Comparison of ENCODE assay signal across 11 cellular contexts in the genomic region with DNA sequence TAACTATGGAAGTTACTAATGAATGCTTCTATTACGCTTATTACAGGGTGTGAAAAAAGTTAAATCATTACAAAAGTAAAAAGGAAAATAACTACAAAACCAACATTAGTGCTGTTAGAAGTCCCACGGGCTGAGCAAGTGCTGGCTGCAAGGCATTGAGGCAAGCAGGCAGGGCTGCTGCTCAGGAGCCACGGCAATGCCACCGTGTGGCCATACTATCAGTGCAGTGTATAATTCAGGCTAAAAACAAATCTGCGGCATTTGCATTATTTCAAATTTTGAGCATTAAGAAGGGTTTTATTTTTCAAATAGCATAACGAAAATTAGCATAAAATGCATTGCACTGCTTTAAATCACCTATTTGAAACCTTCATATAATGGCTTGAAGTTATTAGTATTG. TPM values are rescaled to one million over a fixed set of nuclear protein-coding genes. Genes with fewer than 3 reads are reported as not detected.
A peak's percentile ranks its signal among the peaks of the same experiment; 100 is the strongest.
DNase-seq lines count a peak whose midpoint lies in the region; ATAC-seq and TF ChIP-seq lines count a peak whose summit lies in the region.
"Had no signal": no experiment of that assay in that cellular context is flagged by ENCODE, and none has a peak within 500 bp of the region (broad histone marks: within the 10 kb centered on the region; RNA-seq: fewer than 3 reads in every experiment).

No MANE protein-coding gene starts in this region.

- H3K27me3 ChIP-seq in SK-N-SH (ENCODE audit: insufficient read depth) = no peaks in the 10 kb centered on the region

- WGBS in SK-N-SH (ENCODE audit: low lambda C conversion rate) = 79% methylated on average over 6 of the region's 6 CpGs

- TF ChIP-seq CTCF in SK-N-SH (IDR thresholded peaks at IDR 0.05) (no peak), RWPE1 (conservative IDR thresholded peaks at IDR 0.05; ENCODE audit: low read depth) (peak; percentile 41)

- POLR2A ChIA-PET in SK-N-SH (lab: Yijun Ruan, JAX) = no interaction called here
- POLR2A ChIA-PET in RWPE1 (lab: Yijun Ruan, JAX; ENCODE audit: low non-redundant PET) = no interaction called here

- H3K9me2 ChIP-seq in SK-N-SH = no peaks in the 10 kb centered on the region

- H3K79me2 ChIP-seq in SK-N-SH (ENCODE audit: insufficient read depth) = 0 out of 2 replicates have a peak, but pooled peaks cover under 1% of the 10 kb centered on the region

- no peak for ATAC-seq in SK-N-SH treated with all-trans-retinoic acid at 6 μM for 48 hours
- peak; percentile 70 to 89 for ATAC-seq in left cardiac atrium
- ATAC-seq in HG02623 (IDR thresholded peaks at IDR 0.05; ENCODE audit: unreplicated experiment) = no peak

- H3K4me3 ChIP-seq in SK-N-SH (ENCODE audit: low read depth in 2 of 2, low read length in 1 of 2) = no peak overlapping the region

- CTCF ChIA-PET in SK-N-SH (lab: Yijun Ruan, JAX) (interaction anchor here (1.2 kb wide), 1 partner anchor 356 kb away, joined by 3 read pairs; no protein-coding TSS in a partner anchor), RWPE1 (lab: Yijun Ruan, JAX) (no interaction called here)

- H3K36me3 ChIP-seq in SK-N-SH (replicated peaks in 1 of 2; ENCODE audit: control insufficient read depth in 1 of 2, insufficient read depth in 2 of 2, low read length in 1 of 2) = peaks cover 45 to 83% of the 10 kb centered on the region in 2 experiments

- peak; percentile 40 for DNase-seq in SK-N-SH
- DNase-seq in RWPE1 (ENCODE audit: low spot score) = no peak
- DNase-seq in left cardiac atrium = no peak
- DNase-seq in superior temporal gyrus (ENCODE audit: extremely low spot score) = peak; percentile 78
- DNase-seq in HPDE6-E6E7 (ENCODE audit: extremely low spot score) = no peak
- no peak for DNase-seq in OCI-M2 (lab: John Stamatoyannopoulos, UW; ENCODE audit: unreplicated experiment)
- DNase-seq: MV-4-11 had no signal

- intact Hi-C loops in left cardiac atrium (cut with DNase I) = loop anchor here in 1 of 2 donors (5.0 kb wide), 1 partner anchor 105 kb away; no protein-coding TSS in a partner anchor

- no peak overlapping the region for H2AFZ ChIP-seq in SK-N-SH (ENCODE audit: low read depth)

- no peak overlapping the region for H3K27ac ChIP-seq in SK-N-SH (ENCODE audit: low read depth in 2 of 2, low read length in 1 of 2)
- H3K27ac ChIP-seq in RWPE1 = no peak overlapping the region

- H3K4me1 ChIP-seq in SK-N-SH (ENCODE audit: control insufficient read depth in 1 of 2, insufficient read depth in 2 of 2, low read depth in 1 of 2, low read length in 1 of 2) = no peaks in the 10 kb centered on the region

- peaks cover 5% of the 10 kb centered on the region for H3F3A ChIP-seq in SK-N-SH (replicated peaks; ENCODE audit: insufficient read depth)

- H4K20me1 ChIP-seq in SK-N-SH (ENCODE audit: insufficient read depth) = no peaks in the 10 kb centered on the region

- TF ChIP-seq EP300 in SK-N-SH (IDR thresholded peaks at IDR 0.05; ENCODE audit: borderline replicate concordance in 1 of 2, low read depth in 1 of 2, low read length in 1 of 2) = no peak

- no peak overlapping the region for H3K9ac ChIP-seq in SK-N-SH

- H3K4me2 ChIP-seq in SK-N-SH = no peak overlapping the region

- TF ChIP-seq RAD21 in SK-N-SH (IDR thresholded peaks at IDR 0.05; ENCODE audit: low read length) = peak; percentile 60

- no peaks in the 10 kb centered on the region for H3K9me3 ChIP-seq in SK-N-SH

TF ChIP-seq in SK-N-SH, 30 proteins besides CTCF, POLR2A, EP300 and RAD21:
- TF ChIP-seq NRF1 (IDR thresholded peaks at IDR 0.05; ENCODE audit: low read depth, low read length) (no peak), SMC3 (IDR thresholded peaks at IDR 0.05; ENCODE audit: low read depth, low read length) (peak; percentile 51; the same call in 1 of the 2 replicates)

TF ChIP-seq in SK-N-SH treated with all-trans-retinoic acid at 6 μM for 48 hours, 23 proteins besides CTCF, POLR2A, EP300 and RAD21:
- TF ChIP-seq, protein P1, sequence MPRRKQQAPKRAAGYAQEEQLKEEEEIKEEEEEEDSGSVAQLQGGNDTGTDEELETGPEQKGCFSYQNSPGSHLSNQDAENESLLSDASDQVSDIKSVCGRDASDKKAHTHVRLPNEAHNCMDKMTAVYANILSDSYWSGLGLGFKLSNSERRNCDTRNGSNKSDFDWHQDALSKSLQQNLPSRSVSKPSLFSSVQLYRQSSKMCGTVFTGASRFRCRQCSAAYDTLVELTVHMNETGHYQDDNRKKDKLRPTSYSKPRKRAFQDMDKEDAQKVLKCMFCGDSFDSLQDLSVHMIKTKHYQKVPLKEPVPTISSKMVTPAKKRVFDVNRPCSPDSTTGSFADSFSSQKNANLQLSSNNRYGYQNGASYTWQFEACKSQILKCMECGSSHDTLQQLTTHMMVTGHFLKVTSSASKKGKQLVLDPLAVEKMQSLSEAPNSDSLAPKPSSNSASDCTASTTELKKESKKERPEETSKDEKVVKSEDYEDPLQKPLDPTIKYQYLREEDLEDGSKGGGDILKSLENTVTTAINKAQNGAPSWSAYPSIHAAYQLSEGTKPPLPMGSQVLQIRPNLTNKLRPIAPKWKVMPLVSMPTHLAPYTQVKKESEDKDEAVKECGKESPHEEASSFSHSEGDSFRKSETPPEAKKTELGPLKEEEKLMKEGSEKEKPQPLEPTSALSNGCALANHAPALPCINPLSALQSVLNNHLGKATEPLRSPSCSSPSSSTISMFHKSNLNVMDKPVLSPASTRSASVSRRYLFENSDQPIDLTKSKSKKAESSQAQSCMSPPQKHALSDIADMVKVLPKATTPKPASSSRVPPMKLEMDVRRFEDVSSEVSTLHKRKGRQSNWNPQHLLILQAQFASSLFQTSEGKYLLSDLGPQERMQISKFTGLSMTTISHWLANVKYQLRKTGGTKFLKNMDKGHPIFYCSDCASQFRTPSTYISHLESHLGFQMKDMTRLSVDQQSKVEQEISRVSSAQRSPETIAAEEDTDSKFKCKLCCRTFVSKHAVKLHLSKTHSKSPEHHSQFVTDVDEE (CRISPR knock-in tag; IDR thresholded peaks at IDR 0.05) = no peak
- no peak for TF ChIP-seq ZNF8 (CRISPR knock-in tag; IDR thresholded peaks at IDR 0.05)

RNA-seq across cellular contexts. Expression of a gene that starts 17.1 kb away (rescaled TPM):
- polyA plus RNA-seq in SK-N-SH (2012; rRNA removed) = 11.5 and 16.7 TPM in 2 replicates
- polyA plus RNA-seq in SK-N-SH (2012; cell fraction: cytosol; rRNA removed) = 18.5 and 18.7 TPM in 2 replicates
- 4.7 and 14.5 TPM in 2 replicates for polyA plus RNA-seq in SK-N-SH (2012; cell fraction: nucleus; rRNA removed)
- total RNA-seq in left cardiac atrium = 100 to 1,000 TPM; 128 to 158 TPM

RNA-seq across cellular contexts. Expression of a gene that starts 28.6 kb away (rescaled TPM):
- not detected in 2 replicates for polyA plus RNA-seq in SK-N-SH (2012; rRNA removed)
- polyA plus RNA-seq in SK-N-SH (2012; cell fraction: cytosol; rRNA removed) = not detected in 2 replicates
- not detected in 2 replicates for polyA plus RNA-seq in SK-N-SH (2012; cell fraction: nucleus; rRNA removed)
- total RNA-seq in left cardiac atrium = not detected
- total RNA-seq: bronchial epithelial cell had no signal
- polyA plus RNA-seq: liver had no signal

Comparison
In these comparisons a context has a peak if more than half of its experiments do, and no peak if none do; other contexts are left out.
1. DNase-seq: peak in SK-N-SH (single experiment) and superior temporal gyrus (single experiment); none in RWPE1 (single experiment), left cardiac atrium (single experiment), HPDE6-E6E7 (single experiment) and OCI-M2 (single experiment).
2. ATAC-seq: peak in left cardiac atrium (2 of 2); none in SK-N-SH treated with all-trans-retinoic acid at 6 μM for 48 hours (single experiment) and HG02623 (single experiment).